Comparison of ENCODE assay signal across 1 cellular context in genomic region chr9:93467062-93467416, GRCh38.
TF ChIP-seq lines count a peak whose summit lies in the region.

No MANE protein-coding gene starts in this region.

TF ChIP-seq in K562, 482 proteins besides CTCF, POLR2A, EP300 and RAD21:
- TF ChIP-seq ZNF584 (CRISPR knock-in tag; IDR thresholded peaks at IDR 0.05; ENCODE audit: low read depth) = no peak
- TF ChIP-seq FOXK2 (conservative IDR thresholded peaks at IDR 0.05 in 1 of 2, IDR thresholded peaks at IDR 0.05 in 1 of 2; ENCODE audit: low read depth in 2 of 2) = 0 out of 4 replicates have a peak, but pooled peaks of 1 of the 2 experiments have one; percentile 17
- peak; percentile 34; the same call in 1 of the 2 replicates for TF ChIP-seq EP400 (IDR thresholded peaks at IDR 0.05)
- no peak for TF ChIP-seq AFF1 (IDR thresholded peaks at IDR 0.05; ENCODE audit: low read depth in 1 of 2, partially characterized antibody in 2 of 2)
- no peak for TF ChIP-seq ZNF217 (CRISPR knock-in tag; IDR thresholded peaks at IDR 0.05)
- no peak for TF ChIP-seq FOXA1 (IDR thresholded peaks at IDR 0.05; ENCODE audit: borderline replicate concordance)
- peak; percentile 72; the same call in 1 of the 2 replicates for TF ChIP-seq BACH1 (tag; IDR thresholded peaks at IDR 0.05)
- TF ChIP-seq, protein P1, sequence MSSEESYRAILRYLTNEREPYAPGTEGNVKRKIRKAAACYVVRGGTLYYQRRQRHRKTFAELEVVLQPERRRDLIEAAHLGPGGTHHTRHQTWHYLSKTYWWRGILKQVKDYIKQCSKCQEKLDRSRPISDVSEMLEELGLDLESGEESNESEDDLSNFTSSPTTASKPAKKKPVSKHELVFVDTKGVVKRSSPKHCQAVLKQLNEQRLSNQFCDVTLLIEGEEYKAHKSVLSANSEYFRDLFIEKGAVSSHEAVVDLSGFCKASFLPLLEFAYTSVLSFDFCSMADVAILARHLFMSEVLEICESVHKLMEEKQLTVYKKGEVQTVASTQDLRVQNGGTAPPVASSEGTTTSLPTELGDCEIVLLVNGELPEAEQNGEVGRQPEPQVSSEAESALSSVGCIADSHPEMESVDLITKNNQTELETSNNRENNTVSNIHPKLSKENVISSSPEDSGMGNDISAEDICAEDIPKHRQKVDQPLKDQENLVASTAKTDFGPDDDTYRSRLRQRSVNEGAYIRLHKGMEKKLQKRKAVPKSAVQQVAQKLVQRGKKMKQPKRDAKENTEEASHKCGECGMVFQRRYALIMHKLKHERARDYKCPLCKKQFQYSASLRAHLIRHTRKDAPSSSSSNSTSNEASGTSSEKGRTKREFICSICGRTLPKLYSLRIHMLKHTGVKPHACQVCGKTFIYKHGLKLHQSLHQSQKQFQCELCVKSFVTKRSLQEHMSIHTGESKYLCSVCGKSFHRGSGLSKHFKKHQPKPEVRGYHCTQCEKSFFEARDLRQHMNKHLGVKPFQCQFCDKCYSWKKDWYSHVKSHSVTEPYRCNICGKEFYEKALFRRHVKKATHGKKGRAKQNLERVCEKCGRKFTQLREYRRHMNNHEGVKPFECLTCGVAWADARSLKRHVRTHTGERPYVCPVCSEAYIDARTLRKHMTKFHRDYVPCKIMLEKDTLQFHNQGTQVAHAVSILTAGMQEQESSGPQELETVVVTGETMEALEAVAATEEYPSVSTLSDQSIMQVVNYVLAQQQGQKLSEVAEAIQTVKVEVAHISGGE (CRISPR knock-in tag; IDR thresholded peaks at IDR 0.05) = no peak
- 0 out of 4 replicates have a peak, but pooled peaks of 1 of the 2 experiments have one; percentile 18 for TF ChIP-seq KDM1A (IDR thresholded peaks at IDR 0.05)
- TF ChIP-seq DPF2 (IDR thresholded peaks at IDR 0.05) = peak; percentile 40
- no peak for TF ChIP-seq TBL1XR1 (IDR thresholded peaks at IDR 0.05; ENCODE audit: low read length in 2 of 2)
- peak; percentile 98 for TF ChIP-seq MAFG (tag; conservative IDR thresholded peaks at IDR 0.05)
- peak; percentile 99 for TF ChIP-seq ZNF316 (IDR thresholded peaks at IDR 0.05)
- TF ChIP-seq NCOA6 (IDR thresholded peaks at IDR 0.05) = no peak
- no peak for TF ChIP-seq THAP12 (CRISPR knock-in tag; IDR thresholded peaks at IDR 0.05)
- TF ChIP-seq PURB (CRISPR knock-in tag; IDR thresholded peaks at IDR 0.05; ENCODE audit: low read depth) = no peak
- 0 out of 2 replicates have a peak, but pooled peaks have one; percentile 27 for TF ChIP-seq GATAD2B (IDR thresholded peaks at IDR 0.05; ENCODE audit: borderline replicate concordance)
- TF ChIP-seq TSC22D4 (tag; IDR thresholded peaks at IDR 0.05) = no peak
- TF ChIP-seq, protein P2, sequence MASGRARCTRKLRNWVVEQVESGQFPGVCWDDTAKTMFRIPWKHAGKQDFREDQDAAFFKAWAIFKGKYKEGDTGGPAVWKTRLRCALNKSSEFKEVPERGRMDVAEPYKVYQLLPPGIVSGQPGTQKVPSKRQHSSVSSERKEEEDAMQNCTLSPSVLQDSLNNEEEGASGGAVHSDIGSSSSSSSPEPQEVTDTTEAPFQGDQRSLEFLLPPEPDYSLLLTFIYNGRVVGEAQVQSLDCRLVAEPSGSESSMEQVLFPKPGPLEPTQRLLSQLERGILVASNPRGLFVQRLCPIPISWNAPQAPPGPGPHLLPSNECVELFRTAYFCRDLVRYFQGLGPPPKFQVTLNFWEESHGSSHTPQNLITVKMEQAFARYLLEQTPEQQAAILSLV (tag; IDR thresholded peaks at IDR 0.05) = no peak
- TF ChIP-seq SMARCE1 (IDR thresholded peaks at IDR 0.05) = 0 out of 2 replicates have a peak, but pooled peaks have one; percentile 29
- TF ChIP-seq MAFK (IDR thresholded peaks at IDR 0.05; ENCODE audit: low read length) = peak; percentile 96
- peak; percentile 10; the same call in 1 of the 2 replicates for TF ChIP-seq JUND (IDR thresholded peaks at IDR 0.05; ENCODE audit: borderline replicate concordance, low read depth, low read length)
- TF ChIP-seq JUND (tag; IDR thresholded peaks at IDR 0.05; ENCODE audit: borderline replicate concordance, low read depth, low read length) = no peak
- no peak for TF ChIP-seq YY1 (IDR thresholded peaks at IDR 0.05; ENCODE audit: borderline replicate concordance in 1 of 3, control insufficient read depth in 1 of 3, extremely low read depth in 1 of 3, insufficient read depth in 3 of 3, insufficient read length in 1 of 3, insufficient replicate concordance in 2 of 3, low read depth in 1 of 3, low read length in 2 of 3)
- peak; percentile 63; the same call in 1 of the 2 replicates for TF ChIP-seq SMARCA4 (IDR thresholded peaks at IDR 0.05)
- TF ChIP-seq TCF7L2 (IDR thresholded peaks at IDR 0.05; ENCODE audit: low read depth, low read length) = no peak
- peak; percentile 98 for TF ChIP-seq MAFF (IDR thresholded peaks at IDR 0.05; ENCODE audit: low read length)
- no peak for TF ChIP-seq HDAC6 (IDR thresholded peaks at IDR 0.05; ENCODE audit: low read depth, low read length)
- 0 out of 2 replicates have a peak, but pooled peaks have one; percentile 34 for TF ChIP-seq ARID1B (IDR thresholded peaks at IDR 0.05)
- TF ChIP-seq SMARCC2 (IDR thresholded peaks at IDR 0.05; ENCODE audit: low read depth) = peak; percentile 53; the same call in 1 of the 2 replicates
- TF ChIP-seq, protein P3, sequence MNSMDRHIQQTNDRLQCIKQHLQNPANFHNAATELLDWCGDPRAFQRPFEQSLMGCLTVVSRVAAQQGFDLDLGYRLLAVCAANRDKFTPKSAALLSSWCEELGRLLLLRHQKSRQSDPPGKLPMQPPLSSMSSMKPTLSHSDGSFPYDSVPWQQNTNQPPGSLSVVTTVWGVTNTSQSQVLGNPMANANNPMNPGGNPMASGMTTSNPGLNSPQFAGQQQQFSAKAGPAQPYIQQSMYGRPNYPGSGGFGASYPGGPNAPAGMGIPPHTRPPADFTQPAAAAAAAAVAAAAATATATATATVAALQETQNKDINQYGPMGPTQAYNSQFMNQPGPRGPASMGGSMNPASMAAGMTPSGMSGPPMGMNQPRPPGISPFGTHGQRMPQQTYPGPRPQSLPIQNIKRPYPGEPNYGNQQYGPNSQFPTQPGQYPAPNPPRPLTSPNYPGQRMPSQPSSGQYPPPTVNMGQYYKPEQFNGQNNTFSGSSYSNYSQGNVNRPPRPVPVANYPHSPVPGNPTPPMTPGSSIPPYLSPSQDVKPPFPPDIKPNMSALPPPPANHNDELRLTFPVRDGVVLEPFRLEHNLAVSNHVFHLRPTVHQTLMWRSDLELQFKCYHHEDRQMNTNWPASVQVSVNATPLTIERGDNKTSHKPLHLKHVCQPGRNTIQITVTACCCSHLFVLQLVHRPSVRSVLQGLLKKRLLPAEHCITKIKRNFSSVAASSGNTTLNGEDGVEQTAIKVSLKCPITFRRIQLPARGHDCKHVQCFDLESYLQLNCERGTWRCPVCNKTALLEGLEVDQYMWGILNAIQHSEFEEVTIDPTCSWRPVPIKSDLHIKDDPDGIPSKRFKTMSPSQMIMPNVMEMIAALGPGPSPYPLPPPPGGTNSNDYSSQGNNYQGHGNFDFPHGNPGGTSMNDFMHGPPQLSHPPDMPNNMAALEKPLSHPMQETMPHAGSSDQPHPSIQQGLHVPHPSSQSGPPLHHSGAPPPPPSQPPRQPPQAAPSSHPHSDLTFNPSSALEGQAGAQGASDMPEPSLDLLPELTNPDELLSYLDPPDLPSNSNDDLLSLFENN (IDR thresholded peaks at IDR 0.05; ENCODE audit: low read depth in 2 of 2, low read length in 2 of 2) = no peak
- 0 out of 2 replicates have a peak, but pooled peaks have one; percentile 26 for TF ChIP-seq ATF3 (IDR thresholded peaks at IDR 0.05)
- TF ChIP-seq ATF3 (CRISPR knock-in tag; conservative IDR thresholded peaks at IDR 0.05) = no peak
- no peak for TF ChIP-seq XRCC5 (IDR thresholded peaks at IDR 0.05; ENCODE audit: low read depth, low read length)
- no peak for TF ChIP-seq OTX1 (CRISPR knock-in tag; IDR thresholded peaks at IDR 0.05)
- TF ChIP-seq ZNF143 (CRISPR knock-in tag; IDR thresholded peaks at IDR 0.05) = no peak
- TF ChIP-seq HDAC2 (IDR thresholded peaks at IDR 0.05) = 0 out of 2 replicates have a peak, but pooled peaks have one; percentile 19
- TF ChIP-seq NFE2L1 (tag; IDR thresholded peaks at IDR 0.05; ENCODE audit: borderline replicate concordance, low read depth) = peak; percentile 87
- peak; percentile 98 for TF ChIP-seq C11orf30 (IDR thresholded peaks at IDR 0.05; ENCODE audit: low read depth)
- TF ChIP-seq, protein P4, sequence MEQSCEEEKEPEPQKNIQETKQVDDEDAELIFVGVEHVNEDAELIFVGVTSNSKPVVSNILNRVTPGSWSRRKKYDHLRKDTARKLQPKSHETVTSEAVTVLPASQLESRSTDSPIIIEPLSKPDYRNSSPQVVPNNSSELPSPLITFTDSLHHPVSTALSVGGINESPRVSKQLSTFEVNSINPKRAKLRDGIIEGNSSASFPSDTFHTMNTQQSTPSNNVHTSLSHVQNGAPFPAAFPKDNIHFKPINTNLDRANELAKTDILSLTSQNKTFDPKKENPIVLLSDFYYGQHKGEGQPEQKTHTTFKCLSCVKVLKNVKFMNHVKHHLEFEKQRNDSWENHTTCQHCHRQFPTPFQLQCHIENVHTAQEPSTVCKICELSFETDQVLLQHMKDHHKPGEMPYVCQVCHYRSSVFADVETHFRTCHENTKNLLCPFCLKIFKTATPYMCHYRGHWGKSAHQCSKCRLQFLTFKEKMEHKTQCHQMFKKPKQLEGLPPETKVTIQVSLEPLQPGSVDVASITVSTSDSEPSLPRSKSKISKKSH (CRISPR knock-in tag; IDR thresholded peaks at IDR 0.05) = no peak
- peak; percentile 94 for TF ChIP-seq NFE2 (IDR thresholded peaks at IDR 0.05; ENCODE audit: low read depth)
- no peak for TF ChIP-seq CCAR2 (IDR thresholded peaks at IDR 0.05; ENCODE audit: low read depth, low read length)
- no peak for TF ChIP-seq TRIM24 (IDR thresholded peaks at IDR 0.05)
- no peak for TF ChIP-seq POLR3G (IDR thresholded peaks at IDR 0.05; ENCODE audit: extremely low read depth, insufficient read length, insufficient replicate concordance)
- no peak for TF ChIP-seq GABPB1 (CRISPR knock-in tag; IDR thresholded peaks at IDR 0.05)
TF ChIP-seq in K562: peak in this region for 20.
